Comparison of ENCODE assay signal across 22 cellular contexts in genomic region chr5:52277101-52277500, GRCh38.
DNase-seq lines count a peak whose midpoint lies in the region; FAIRE-seq and TF ChIP-seq lines count a peak whose summit lies in the region.
"Had no signal": no experiment of that assay in that cellular context is flagged by ENCODE, and none has a peak within 500 bp of the region (broad histone marks: within the 10 kb centered on the region; RNA-seq: fewer than 3 reads in every experiment).

No MANE protein-coding gene starts in this region.

- H4K20me1 ChIP-seq in neural progenitor cell (ENCODE audit: low read depth): no peaks in the 10 kb centered on the region
- H4K20me1 ChIP-seq: BLaER1 treated with 17β-estradiol and CSF1 and Interleukin-3, amounts not matched to agents 10 nM and 100 nM had no signal

- H3K27me3 Mint-ChIP-seq in endodermal cell (ENCODE audit: insufficient read depth) (no peaks in the 10 kb centered on the region), neural progenitor cell (ENCODE audit: insufficient read depth, low read depth) (peaks cover 14% of the 10 kb centered on the region)
- H3K27me3 Mint-ChIP-seq: B cell; CD4-positive, alpha-beta T cell had no signal

- H3K4me3 ChIP-seq in endodermal cell (ENCODE audit: low read length) (no peak overlapping the region), neural progenitor cell (no peak overlapping the region), spleen (no peak overlapping the region)
- H3K4me3 ChIP-seq: BLaER1 treated with 17β-estradiol and CSF1 and Interleukin-3, amounts not matched to agents 10 nM and 100 nM had no signal

- no peak overlapping the region for H3K4me3 Mint-ChIP-seq in endodermal cell
- no peak overlapping the region for H3K4me3 Mint-ChIP-seq in neural progenitor cell
- H3K4me3 Mint-ChIP-seq: B cell; CD4-positive, alpha-beta T cell; CD8-positive, alpha-beta T cell had no signal

- DNase-seq in HTR-8/SVneo (ENCODE audit: insufficient read length, low spot score): no peak
- DNase-seq in endodermal cell: peak; percentile 56
- DNase-seq in neural progenitor cell (ENCODE audit: low spot score): peak; percentile 31
- no peak for DNase-seq in spleen
- no peak for DNase-seq in occipital lobe (lab: John Stamatoyannopoulos, UW)
- no peak for DNase-seq in anterior cingulate cortex (lab: John Stamatoyannopoulos, UW)
- DNase-seq: 8988T; AML-193; Caco-2; Calu3; CD4-positive, alpha-beta T cell; CD8-positive, alpha-beta T cell; DMS79 treated with DMSO at 0.1 percent for 48 hours; GF-D8 had no signal

- H3K4me2 ChIP-seq in neural progenitor cell: peak overlapping the region; percentile 18
- H3K4me2 ChIP-seq: BLaER1 treated with 17β-estradiol and CSF1 and Interleukin-3, amounts not matched to agents 10 nM and 100 nM had no signal

- no peaks in the 10 kb centered on the region for H3K36me3 ChIP-seq in endodermal cell (ENCODE audit: control insufficient read depth, insufficient read depth, low read length)
- no peaks in the 10 kb centered on the region for H3K36me3 ChIP-seq in neural progenitor cell
- no peaks in the 10 kb centered on the region for H3K36me3 ChIP-seq in spleen
- H3K36me3 ChIP-seq: BLaER1 treated with 17β-estradiol and CSF1 and Interleukin-3, amounts not matched to agents 10 nM and 100 nM had no signal

- H3K9ac ChIP-seq in endodermal cell (ENCODE audit: extremely low read depth, low read length, poor library complexity, severe bottlenecking) (no peak overlapping the region), neural progenitor cell (no peak overlapping the region)
- H3K9ac ChIP-seq: BLaER1 treated with 17β-estradiol and CSF1 and Interleukin-3, amounts not matched to agents 10 nM and 100 nM had no signal

- FAIRE-seq in HTR-8/SVneo (lab: Jason Lieb, UNC): peak; percentile 23
- FAIRE-seq: A204.1, D721Med, G401.6, GM12891, GM19239 had no signal

- H3K36me3 Mint-ChIP-seq in endodermal cell (ENCODE audit: low read depth) (no peaks in the 10 kb centered on the region), neural progenitor cell (no peaks in the 10 kb centered on the region)
- H3K36me3 Mint-ChIP-seq: CD8-positive, alpha-beta T cell had no signal

- intact Hi-C loops in spleen (cut with DNase I; ENCODE audit: low total_unique reads): no loop called here

- peaks cover 11% of the 10 kb centered on the region for H3K4me1 Mint-ChIP-seq in endodermal cell
- H3K4me1 Mint-ChIP-seq in neural progenitor cell: peaks cover 18% of the 10 kb centered on the region
- H3K4me1 Mint-ChIP-seq: B cell had no signal

- TF ChIP-seq POLR2A in spleen (IDR thresholded peaks at IDR 0.05): no peak

- peaks cover 15% of the 10 kb centered on the region for H3K9me3 Mint-ChIP-seq in endodermal cell
- H3K9me3 Mint-ChIP-seq in neural progenitor cell: peaks cover 15% of the 10 kb centered on the region

- no peak overlapping the region for H3K27ac ChIP-seq in endodermal cell (ENCODE audit: low read depth, low read length)
- no peak overlapping the region for H3K27ac ChIP-seq in neural progenitor cell
- no peak overlapping the region for H3K27ac ChIP-seq in spleen
- H3K27ac ChIP-seq: BLaER1 treated with 17β-estradiol and CSF1 and Interleukin-3, amounts not matched to agents 10 nM and 100 nM; C4-2B had no signal

- peaks cover 11% of the 10 kb centered on the region for H3K4me1 ChIP-seq in endodermal cell (ENCODE audit: control insufficient read depth, insufficient read depth, low read length)
- peaks cover 6% of the 10 kb centered on the region for H3K4me1 ChIP-seq in neural progenitor cell
- no peaks in the 10 kb centered on the region for H3K4me1 ChIP-seq in spleen
- H3K4me1 ChIP-seq: Caco-2 had no signal

- H2AFZ ChIP-seq in neural progenitor cell (replicated peaks): no peak overlapping the region

- no peaks in the 10 kb centered on the region for H3F3A ChIP-seq in neural progenitor cell (ENCODE audit: low read depth)

- H3K27me3 ChIP-seq in endodermal cell (ENCODE audit: control insufficient read depth, insufficient read depth, low read length, poor library complexity, severe bottlenecking) (no peaks in the 10 kb centered on the region), neural progenitor cell (no peaks in the 10 kb centered on the region), spleen (replicated peaks in 1 of 7) (no peaks in the 10 kb centered on the region)
- H3K27me3 ChIP-seq: BLaER1 treated with 17β-estradiol and CSF1 and Interleukin-3, amounts not matched to agents 10 nM and 100 nM had no signal

- WGBS in endodermal cell (ENCODE audit: insufficient coverage in 1 of 2, insufficient read length in 1 of 2), 2 experiments: 48% methylated on average over 2 of the region's 2 CpGs; no CpG with 5 or more reads in 1 of the 2 experiments
- 87 to 99% (median 95%) methylated on average over 2 of the region's 2 CpGs for WGBS in spleen, 5 donors

- no peak overlapping the region for H3K27ac Mint-ChIP-seq in endodermal cell
- H3K27ac Mint-ChIP-seq in neural progenitor cell: no peak overlapping the region
- H3K27ac Mint-ChIP-seq: B cell; CD4-positive, alpha-beta T cell; CD8-positive, alpha-beta T cell had no signal

- H3K9me3 ChIP-seq in endodermal cell (ENCODE audit: control insufficient read depth, low read length) (no peaks in the 10 kb centered on the region), neural progenitor cell (ENCODE audit: low read depth) (no peaks in the 10 kb centered on the region), spleen (peaks cover 0 to 20% (median 5%) of the 10 kb centered on the region in 8 donors)
- H3K9me3 ChIP-seq: Caco-2 had no signal

- TF ChIP-seq CTCF in endodermal cell (conservative IDR thresholded peaks at IDR 0.05) (no peak), neural progenitor cell (IDR thresholded peaks at IDR 0.05) (no peak), spleen (IDR thresholded peaks at IDR 0.05 in 8 of 11, conservative IDR thresholded peaks at IDR 0.05 in 3 of 11) (no peak)

- H3K79me2 ChIP-seq in neural progenitor cell (ENCODE audit: low read depth): no peaks in the 10 kb centered on the region

Comparison
In these comparisons a context has a peak if more than half of its experiments do, and no peak if none do; other contexts are left out.
1. DNase-seq: peak in endodermal cell (single experiment) and neural progenitor cell (single experiment); none in HTR-8/SVneo (single experiment), spleen (single experiment), occipital lobe (single experiment) and anterior cingulate cortex (0 of 58).